12 cellular contexts compared by ENCODE assay signal in the genomic region with DNA sequence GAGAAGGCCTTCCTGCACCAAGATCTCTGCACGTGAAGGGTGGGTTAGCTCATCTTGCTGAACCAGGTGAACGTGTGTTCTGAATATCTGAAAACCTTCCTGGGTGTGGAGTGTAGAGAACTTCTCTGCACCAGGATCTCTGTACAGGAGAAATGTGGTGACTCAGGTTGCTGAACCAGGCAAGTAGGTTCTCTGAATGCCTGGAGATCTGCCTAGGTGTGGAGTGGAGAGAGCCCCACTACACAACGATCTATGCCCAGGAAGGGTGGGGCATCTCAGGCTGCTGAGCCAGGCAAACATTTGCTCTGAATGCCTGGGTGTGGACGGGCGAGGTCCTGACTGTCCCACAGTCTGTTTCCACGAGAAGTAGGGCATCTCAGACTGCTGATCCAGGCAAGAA.
A peak's percentile ranks its signal among the peaks of the same experiment; 100 is the strongest.
DNase-seq lines count a peak whose midpoint lies in the region; ATAC-seq and TF ChIP-seq lines count a peak whose summit lies in the region.
"Had no signal": no experiment of that assay in that cellular context is flagged by ENCODE, and none has a peak within 500 bp of the region (broad histone marks: within the 10 kb centered on the region; RNA-seq: fewer than 3 reads in every experiment).

No MANE protein-coding gene starts in this region.

- WGBS in smooth muscle cell (ENCODE audit: low lambda C conversion rate) = 81% methylated on average over 6 of the region's 6 CpGs

- H3K36me3 ChIP-seq in smooth muscle cell (ENCODE audit: low read depth) = no peaks in the 10 kb centered on the region

- no peak overlapping the region for H3K4me2 ChIP-seq in smooth muscle cell
- H3K4me2 ChIP-seq: PC-9 had no signal

- H3K9ac ChIP-seq in smooth muscle cell (ENCODE audit: low read depth) = no peak overlapping the region

- TF ChIP-seq CTCF in epithelial cell of esophagus (IDR thresholded peaks at IDR 0.05; ENCODE audit: insufficient read depth, low read depth, low read length, missing control alignments) (no peak), smooth muscle cell (IDR thresholded peaks at IDR 0.05; ENCODE audit: borderline replicate concordance, insufficient read depth, poor library complexity, severe bottlenecking) (no peak)

- H3K27ac ChIP-seq in smooth muscle cell (ENCODE audit: low read depth) = no peak overlapping the region
- H3K27ac ChIP-seq: PC-9, SK-N-MC, testis had no signal

- no peaks in the 10 kb centered on the region for H4K20me1 ChIP-seq in smooth muscle cell (ENCODE audit: low read depth)

- no peaks in the 10 kb centered on the region for H3K4me1 ChIP-seq in smooth muscle cell (ENCODE audit: low read depth)
- H3K4me1 ChIP-seq: testis had no signal

- no peaks in the 10 kb centered on the region for H3K79me2 ChIP-seq in smooth muscle cell (ENCODE audit: low read depth)

- no peaks in the 10 kb centered on the region for H3F3A ChIP-seq in smooth muscle cell (ENCODE audit: low read depth)

- no peaks in the 10 kb centered on the region for H3K27me3 ChIP-seq in smooth muscle cell (ENCODE audit: low read depth)
- H3K27me3 ChIP-seq: testis had no signal

- no peaks in the 10 kb centered on the region for H3K9me3 ChIP-seq in smooth muscle cell (replicated peaks; ENCODE audit: low read depth)
- H3K9me3 ChIP-seq: testis had no signal

- DNase-seq in epithelial cell of esophagus (ENCODE audit: low read depth) (peak; percentile 91), smooth muscle cell (lab: John Stamatoyannopoulos, UW; ENCODE audit: unreplicated experiment) (no peak), hippocampal formation (lab: John Stamatoyannopoulos, UW) (no peak), NK-92 (lab: John Stamatoyannopoulos, UW; ENCODE audit: unreplicated experiment) (no peak)
- DNase-seq: activated naive CD4-positive, alpha-beta T cell; CD8-positive, alpha-beta T cell had no signal

- ATAC-seq in GM18907 (IDR thresholded peaks at IDR 0.05; ENCODE audit: unreplicated experiment) = peak; percentile 19
- peak; percentile 15 for ATAC-seq in HG03280 (IDR thresholded peaks at IDR 0.05; ENCODE audit: unreplicated experiment)
- ATAC-seq in HG03378 (IDR thresholded peaks at IDR 0.05; ENCODE audit: unreplicated experiment) = no peak

- H3K4me3 ChIP-seq in epithelial cell of esophagus (ENCODE audit: low read length) (no peak overlapping the region), smooth muscle cell (no peak overlapping the region)
- H3K4me3 ChIP-seq: PC-9, SK-N-MC, testis had no signal

- peak overlapping the region; percentile 43 for H2AFZ ChIP-seq in smooth muscle cell (ENCODE audit: low read depth)
- H2AFZ ChIP-seq: PC-9 had no signal
